In genomic region chr16:2147981-2148671, GRCh38 we compare ENCODE assay signal across 7 cellular contexts. TPM values are rescaled to one million over a fixed set of nuclear protein-coding genes. Genes with fewer than 3 reads are reported as not detected.
A peak's percentile ranks its signal among the peaks of the same experiment; 100 is the strongest.
DNase-seq lines count a peak whose midpoint lies in the region; TF ChIP-seq lines count a peak whose summit lies in the region.

Gene RAB26 (plus strand): TSS chr16:2148625. CDS start chr16:2148784, 159 bp downstream.

- H3K9me3 Mint-ChIP-seq in T-helper 2 cell treated with Interferon-gamma antibody and Interleukin-4, amounts not matched to agents 5 μg/mL and 100 μg/mL, for 36 hours, result no peaks in the 10 kb centered on the region

- peak within 1 kb of the TSS; percentile 24 for H3K4me3 ChIP-seq in GM12875 (ENCODE audit: low read depth, low read length)
- H3K4me3 ChIP-seq in breast epithelium, result peak within 1 kb of the TSS; percentile 40 to 62 (median 57)
- H3K4me3 ChIP-seq in iPS-15b (ENCODE audit: low read depth, low read length), result peak within 1 kb of the TSS; percentile 54
- peak within 1 kb of the TSS; percentile 48 for H3K4me3 ChIP-seq in skeletal muscle cell (ENCODE audit: low read depth, low read length)

- H3K9me3 ChIP-seq in breast epithelium, result no peaks in the 10 kb centered on the region
- no peaks in the 10 kb centered on the region for H3K9me3 ChIP-seq in iPS-15b (ENCODE audit: control insufficient read depth, insufficient read depth, low read length)

- TF ChIP-seq CTCF in GM12875 (IDR thresholded peaks at IDR 0.05; ENCODE audit: borderline replicate concordance, insufficient read depth, low read depth, low read length) (no peak), breast epithelium (IDR thresholded peaks at IDR 0.05) (no peak)

- no peaks in the 10 kb centered on the region for H3K36me3 ChIP-seq in breast epithelium
- peaks cover 11% of the 10 kb centered on the region for H3K36me3 ChIP-seq in iPS-15b (ENCODE audit: control insufficient read depth, insufficient read depth, low read length)

- peak within 1 kb of the TSS; percentile 12 for H3K9ac ChIP-seq in iPS-15b (ENCODE audit: low read depth, low read length)

- H3K27ac Mint-ChIP-seq in T-helper 2 cell treated with Interferon-gamma antibody and Interleukin-4, amounts not matched to agents 5 μg/mL and 100 μg/mL, for 36 hours, result peak within 1 kb of the TSS; percentile 45

- peak within 1 kb of the TSS; percentile 73 to 75 for H3K27ac ChIP-seq in breast epithelium

- H3K4me1 Mint-ChIP-seq in T-helper 2 cell treated with Interferon-gamma antibody and Interleukin-4, amounts not matched to agents 5 μg/mL and 100 μg/mL, for 36 hours (ENCODE audit: low read depth), result peaks cover 11% of the 10 kb centered on the region

- peak within 1 kb of the TSS; percentile 67 for H3K4me3 Mint-ChIP-seq in T-helper 2 cell treated with Interferon-gamma antibody and Interleukin-4, amounts not matched to agents 5 μg/mL and 100 μg/mL, for 36 hours

- peaks cover 7% of the 10 kb centered on the region for H3K27me3 Mint-ChIP-seq in T-helper 2 cell treated with Interferon-gamma antibody and Interleukin-4, amounts not matched to agents 5 μg/mL and 100 μg/mL, for 36 hours (ENCODE audit: low read depth)

- TF ChIP-seq POLR2A in breast epithelium (IDR thresholded peaks at IDR 0.05), result no peak

- DNase-seq in NCI-H1417 treated with DMSO at 0.1 percent for 48 hours (lab: John Stamatoyannopoulos, UW) (peak; percentile 60), breast epithelium (ENCODE audit: low spot score in 2 of 2) (peak; percentile 89 to 94), skeletal muscle cell (ENCODE audit: low read depth) (no peak), GM19240 (ENCODE audit: insufficient read length, low spot score) (no peak)
- peak; percentile 66 for DNase-seq in T-helper 2 cell treated with Interferon-gamma antibody and Interleukin-4, amounts not matched to agents 5 μg/mL and 100 μg/mL, for 36 hours (ENCODE audit: low spot score)

- H3K27me3 ChIP-seq in breast epithelium (no peaks in the 10 kb centered on the region), iPS-15b (ENCODE audit: control insufficient read depth, insufficient read depth, low read length) (no peaks in the 10 kb centered on the region)

- H3K36me3 Mint-ChIP-seq in T-helper 2 cell treated with Interferon-gamma antibody and Interleukin-4, amounts not matched to agents 5 μg/mL and 100 μg/mL, for 36 hours (ENCODE audit: low read depth), result peaks cover 17% of the 10 kb centered on the region

- intact Hi-C loops in breast epithelium (cut with DNase I; ENCODE audit: low total_unique reads), result no loop called here

- H3K4me1 ChIP-seq in breast epithelium, result peaks cover 15 to 31% of the 10 kb centered on the region in 2 donors
- peaks cover 7% of the 10 kb centered on the region for H3K4me1 ChIP-seq in iPS-15b (ENCODE audit: control insufficient read depth, insufficient read depth, low read length)

RNA-seq across cellular contexts. Expression of gene RAB26, which starts in this region (rescaled TPM):
- total RNA-seq in breast epithelium, result 1 to 10 TPM in 2 of 3 donors, not detected in 1; 3.5 to 3.9 TPM

Comparison
In these comparisons a context has a peak if more than half of its experiments do, and no peak if none do; other contexts are left out.
1. DNase-seq: peak in NCI-H1417 treated with DMSO at 0.1 percent for 48 hours (single experiment), T-helper 2 cell treated with Interferon-gamma antibody and Interleukin-4, amounts not matched to agents 5 μg/mL and 100 μg/mL, for 36 hours (single experiment) and breast epithelium (2 of 2); none in skeletal muscle cell (single experiment) and GM19240 (single experiment).
2. Peak in every context shown above with its lines, with median percentiles within 50 percentile points of each other: H3K4me3 ChIP-seq.